In genomic region chr1:64223329-64224151, GRCh38 we compare ENCODE assay signal across 8 cellular contexts. TPM values are rescaled to one million over a fixed set of nuclear protein-coding genes. Genes with fewer than 3 reads are reported as not detected.
A peak's percentile ranks its signal among the peaks of the same experiment; 100 is the strongest.
DNase-seq lines count a peak whose midpoint lies in the region; ATAC-seq and TF ChIP-seq lines count a peak whose summit lies in the region.

No MANE protein-coding gene starts in this region.

- ATAC-seq in GM21717 (IDR thresholded peaks at IDR 0.05; ENCODE audit: unreplicated experiment): peak; percentile 47

- H3K9ac ChIP-seq in H9 (ENCODE audit: extremely low read depth, insufficient read length, low read length): no peak overlapping the region

- H3K4ac ChIP-seq in H9 (ENCODE audit: low read depth, low read length): no peak overlapping the region

- no peak overlapping the region for H2BK20ac ChIP-seq in H9 (ENCODE audit: low read depth, low read length, poor library complexity, severe bottlenecking)

- H3K4me1 ChIP-seq in H9 (ENCODE audit: insufficient read depth, low read length): no peaks in the 10 kb centered on the region

- H3K23ac ChIP-seq in H9 (ENCODE audit: insufficient read length, low read depth, low read length): no peak overlapping the region

- no peak overlapping the region for H3K18ac ChIP-seq in H9 (ENCODE audit: insufficient read length, low read depth, low read length)

- H3T11ph ChIP-seq in H9 (ENCODE audit: low read length): no peak overlapping the region

- TF ChIP-seq CTCF in H9 (conservative IDR thresholded peaks at IDR 0.05): no peak

- H3K79me1 ChIP-seq in H9 (ENCODE audit: insufficient read depth, low read depth, low read length, poor library complexity, severe bottlenecking): no peaks in the 10 kb centered on the region

- no peak overlapping the region for H3K4me3 Mint-ChIP-seq in H9

- no peak overlapping the region for H3K4me2 ChIP-seq in H9 (ENCODE audit: insufficient read depth, insufficient read length, low read length)

- H4K91ac ChIP-seq in H9 (ENCODE audit: insufficient read length, low read depth, low read length): no peak overlapping the region

- no peaks in the 10 kb centered on the region for H3K36me3 ChIP-seq in MG63

- no peak overlapping the region for H2BK12ac ChIP-seq in H9 (ENCODE audit: insufficient read length, low read depth, low read length)

- H2BK120ac ChIP-seq in H9 (ENCODE audit: low read depth, low read length, poor library complexity, severe bottlenecking): no peak overlapping the region

- no peaks in the 10 kb centered on the region for H3K4me1 Mint-ChIP-seq in H9

- H2BK15ac ChIP-seq in H9 (ENCODE audit: low read depth, low read length): no peak overlapping the region

- no peak overlapping the region for H3K14ac ChIP-seq in H9 (ENCODE audit: insufficient read depth, low read length)

- no peaks in the 10 kb centered on the region for H3K79me2 ChIP-seq in H9 (ENCODE audit: insufficient read depth, low read length)

- H3K4me3 ChIP-seq in MG63: no peak overlapping the region

- H3K9me3 ChIP-seq in MG63: no peaks in the 10 kb centered on the region; the same call in 1 of the 2 replicates
- H3K9me3 ChIP-seq in H9 (ENCODE audit: control insufficient read depth, low read depth, low read length): no peaks in the 10 kb centered on the region

- H3K27ac Mint-ChIP-seq in H9: no peak overlapping the region; a peak in 1 of 7 replicates

- no peaks in the 10 kb centered on the region for H3K27me3 Mint-ChIP-seq in H9 (ENCODE audit: low read depth)

- WGBS in H9 (ENCODE audit: extremely low coverage, insufficient read length, low lambda C conversion rate): no CpG with 5 or more reads among the region's 7 CpGs

- DNase-seq in EH (ENCODE audit: low read depth) (peak; percentile 91), MG63 (peak; percentile 56), fibroblast of gingiva (ENCODE audit: low read depth) (peak; percentile 42), H9 (no peak), D341Med (ENCODE audit: low spot score) (no peak), NCI-H1694 treated with DMSO at 0.1 percent for 48 hours (lab: John Stamatoyannopoulos, UW) (no peak)
- DNase-seq in stimulated activated CD4-positive, alpha-beta T cell treated with anti-CD3 and anti-CD28 coated beads, Interleukin-4, amount 100 ng/mL, for 1 hour: no peak

- no peaks in the 10 kb centered on the region for H3K27me3 ChIP-seq in MG63
- no peaks in the 10 kb centered on the region for H3K27me3 ChIP-seq in H9 (ENCODE audit: insufficient read depth, low read length)

- H3K56ac ChIP-seq in H9 (ENCODE audit: insufficient read length, low read depth, low read length): no peak overlapping the region

- H3K9me3 Mint-ChIP-seq in H9: peaks cover 0 to 3% of the 10 kb centered on the region in 2 experiments; a peak in 1 of 5 replicates

- no peak overlapping the region for H2AK5ac ChIP-seq in H9 (ENCODE audit: insufficient read length, low read length)

- no peak overlapping the region for H3K27ac ChIP-seq in H9 (ENCODE audit: insufficient read length, low read depth, low read length)

- no peak overlapping the region for H4K5ac ChIP-seq in H9 (ENCODE audit: insufficient read length, low read depth, low read length)

- H3K23me2 ChIP-seq in H9 (ENCODE audit: insufficient read length, low read depth, low read length, poor library complexity, severe bottlenecking): no peaks in the 10 kb centered on the region

- H4K20me1 ChIP-seq in H9 (ENCODE audit: control insufficient read depth, insufficient read depth, insufficient read length): no peaks in the 10 kb centered on the region

- no peaks in the 10 kb centered on the region for H3K36me3 Mint-ChIP-seq in H9 (ENCODE audit: insufficient read depth in 1 of 3, low read depth in 3 of 3)

- no peak overlapping the region for H2BK5ac ChIP-seq in H9 (ENCODE audit: insufficient read length, low read length)

- no peak overlapping the region for H2AFZ ChIP-seq in H9 (ENCODE audit: low read length)

- H4K8ac ChIP-seq in H9 (replicated peaks; ENCODE audit: insufficient read length, low read depth, low read length): no peak overlapping the region

RNA-seq across cellular contexts. Expression of gene UBE2U, which starts 20.1 kb away (rescaled TPM):
- total RNA-seq in MG63 (2014; rRNA removed; shearing (Covaris generic); ENCODE audit: low replicate concordance): not detected in 2 replicates
- total RNA-seq in H9 (2021): not detected in 2 replicates

Comparison
In these comparisons a context has a peak if more than half of its experiments do, and no peak if none do; other contexts are left out.
1. DNase-seq: peak in EH (single experiment), MG63 (single experiment) and fibroblast of gingiva (single experiment); none in H9 (single experiment), D341Med (single experiment), stimulated activated CD4-positive, alpha-beta T cell treated with anti-CD3 and anti-CD28 coated beads, Interleukin-4, amount 100 ng/mL, for 1 hour (single experiment) and NCI-H1694 treated with DMSO at 0.1 percent for 48 hours (single experiment).